In the genomic region with DNA sequence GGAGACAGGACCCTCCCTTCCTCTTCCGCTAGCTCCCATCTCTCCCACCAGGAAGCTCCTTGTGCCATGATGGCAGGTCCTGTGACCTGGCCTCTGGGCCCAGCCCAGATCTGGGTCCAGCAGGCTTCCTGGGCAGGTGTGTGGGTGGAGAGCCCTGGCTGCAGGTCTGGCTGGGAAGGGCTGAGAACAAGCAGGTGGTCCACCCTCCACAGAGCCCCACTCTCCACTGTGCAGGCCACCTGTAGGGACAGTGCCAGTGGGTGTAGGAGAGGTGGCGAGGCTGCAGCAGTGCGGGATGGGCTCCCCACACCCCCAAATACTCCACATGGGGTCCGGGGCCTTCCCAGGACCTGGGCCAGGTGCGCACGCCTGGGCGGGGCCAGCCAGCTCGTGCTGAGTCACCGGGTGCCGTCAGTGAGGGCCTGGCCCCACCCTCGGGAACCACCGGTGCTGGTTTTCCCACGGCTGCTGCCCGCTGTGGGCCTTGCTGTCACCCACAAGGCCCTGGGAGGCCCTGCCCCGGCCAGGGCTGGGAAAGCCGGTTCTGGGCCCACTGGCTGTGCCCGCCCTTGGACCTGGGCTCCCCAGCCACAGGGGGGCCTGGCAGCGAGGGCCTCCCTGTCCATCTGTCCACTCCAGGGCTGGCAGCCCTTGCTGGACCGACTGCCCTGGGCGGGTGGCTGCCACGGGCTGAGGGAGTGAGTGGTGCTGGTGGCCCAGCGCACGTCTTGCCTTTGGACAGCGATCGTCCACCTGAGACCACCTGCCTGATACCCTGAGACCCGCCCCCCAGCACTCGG, we compare ENCODE assay signal across 10 cellular contexts. TPM values are rescaled to one million over a fixed set of nuclear protein-coding genes. Genes with fewer than 3 reads are reported as not detected.
A peak's percentile ranks its signal among the peaks of the same experiment; 100 is the strongest.
DNase-seq lines count a peak whose midpoint lies in the region; ATAC-seq, FAIRE-seq and TF ChIP-seq lines count a peak whose summit lies in the region.
"Had no signal": no experiment of that assay in that cellular context is flagged by ENCODE, and none has a peak within 500 bp of the region (broad histone marks: within the 10 kb centered on the region; RNA-seq: fewer than 3 reads in every experiment).

No MANE protein-coding gene starts in this region.

- peak; percentile 28 for DNase-seq in D721Med (ENCODE audit: insufficient read length, low spot score)
- peak; percentile 95 for DNase-seq in mammary epithelial cell
- DNase-seq in neural progenitor cell (ENCODE audit: low spot score), result peak; percentile 1
- DNase-seq in NCI-H187 (lab: John Stamatoyannopoulos, UW), result no peak
- DNase-seq in DMS114 treated with DMSO at 0.1 percent for 48 hours (lab: John Stamatoyannopoulos, UW; ENCODE audit: unreplicated experiment), result no peak
- DNase-seq: naive B cell had no signal

- dilution Hi-C loops in mammary epithelial cell (cut with HindIII; ENCODE audit: low sequenced_read_pairs), result loop anchor here (5.0 kb wide), 1 partner anchor 56 kb away; no protein-coding TSS in a partner anchor

- H3K27me3 ChIP-seq in mammary epithelial cell (ENCODE audit: insufficient read depth, low read length) (no peaks in the 10 kb centered on the region), neural progenitor cell (no peaks in the 10 kb centered on the region)

- CTCF ChIA-PET in mammary epithelial cell (lab: Charles Lee; ENCODE audit: low non-redundant PET), result no interaction called here

- H3K79me2 ChIP-seq in mammary epithelial cell (ENCODE audit: insufficient read depth, low read length) (no peaks in the 10 kb centered on the region), neural progenitor cell (ENCODE audit: low read depth) (no peaks in the 10 kb centered on the region)

- TF ChIP-seq CTCF in D721Med (IDR thresholded peaks at IDR 0.05; ENCODE audit: insufficient read depth, missing control alignments) (no peak), mammary epithelial cell (conservative IDR thresholded peaks at IDR 0.05 in 1 of 2, IDR thresholded peaks at IDR 0.05 in 1 of 2; ENCODE audit: extremely low read depth in 1 of 2, insufficient read depth in 1 of 2, low read depth in 1 of 2, low read length in 2 of 2) (no peak), neural progenitor cell (IDR thresholded peaks at IDR 0.05) (no peak)

- peak; percentile 94 for TF ChIP-seq EP300 in Ishikawa (IDR thresholded peaks at IDR 0.05; ENCODE audit: borderline replicate concordance)

- H3F3A ChIP-seq in neural progenitor cell (ENCODE audit: low read depth), result peaks cover 8% of the 10 kb centered on the region

- intact Hi-C loops in mammary epithelial cell (cut with micrococcal nuclease), result loop anchor here (1.0 kb wide), 1 partner anchor 8 kb away; no protein-coding TSS in a partner anchor

- no peaks in the 10 kb centered on the region for H3K36me3 ChIP-seq in mammary epithelial cell (ENCODE audit: insufficient read depth, low read length)
- H3K36me3 ChIP-seq in neural progenitor cell, result no peaks in the 10 kb centered on the region

- H3K4me3 Mint-ChIP-seq in neural progenitor cell, result no peak overlapping the region
- H3K4me3 Mint-ChIP-seq: naive B cell had no signal

- WGBS in mammary epithelial cell (ENCODE audit: low coverage, missing lambda C conversion rate), result 51% methylated on average over 13 of the region's 27 CpGs

- no peaks in the 10 kb centered on the region for H3K36me3 Mint-ChIP-seq in neural progenitor cell
- H3K36me3 Mint-ChIP-seq: naive B cell had no signal

- H4K20me1 ChIP-seq in mammary epithelial cell (ENCODE audit: insufficient read depth, low read length), result no peaks in the 10 kb centered on the region
- no peaks in the 10 kb centered on the region for H4K20me1 ChIP-seq in neural progenitor cell (ENCODE audit: low read depth)

- H3K4me1 Mint-ChIP-seq in neural progenitor cell, result peaks cover 32% of the 10 kb centered on the region

- in situ Hi-C loops in mammary epithelial cell (cut with MboI; ENCODE audit: low sequenced_read_pairs in 2 of 2), result no loop called here

- TF ChIP-seq RAD21 in Ishikawa (IDR thresholded peaks at IDR 0.05; ENCODE audit: low read depth), result no peak

- H3K4me3 ChIP-seq in mammary epithelial cell (replicated peaks in 1 of 3; ENCODE audit: insufficient read depth in 1 of 3, low read depth in 2 of 3, low read length in 3 of 3) (no peak overlapping the region), neural progenitor cell (no peak overlapping the region)

- H2AFZ ChIP-seq in mammary epithelial cell (ENCODE audit: low read depth, low read length) (peak overlapping the region; percentile 68), neural progenitor cell (replicated peaks) (no peak overlapping the region)

- ATAC-seq in HG03457 (IDR thresholded peaks at IDR 0.05; ENCODE audit: unreplicated experiment), result no peak
- no peak for ATAC-seq in GM19452 (IDR thresholded peaks at IDR 0.05; ENCODE audit: unreplicated experiment)

- no peaks in the 10 kb centered on the region for H3K9me3 Mint-ChIP-seq in neural progenitor cell
- H3K9me3 Mint-ChIP-seq: naive B cell had no signal

- peak overlapping the region; percentile 25 for H3K4me2 ChIP-seq in mammary epithelial cell (ENCODE audit: insufficient read depth, low read depth, low read length)
- H3K4me2 ChIP-seq in neural progenitor cell, result no peak overlapping the region

- no peak overlapping the region for H3K27ac Mint-ChIP-seq in neural progenitor cell

- peak overlapping the region; percentile 45 for H3K27ac ChIP-seq in mammary epithelial cell (ENCODE audit: insufficient read depth, low read depth, low read length)
- H3K27ac ChIP-seq in neural progenitor cell, result no peak overlapping the region

- BruUV-seq in mammary epithelial cell (replicated peaks; lab: Mats Ljungman, UMichigan), result no TSS peak

- H3K4me1 ChIP-seq in mammary epithelial cell (ENCODE audit: insufficient read depth, low read length), result peaks cover 23% of the 10 kb centered on the region
- H3K4me1 ChIP-seq in neural progenitor cell, result peaks cover 42% of the 10 kb centered on the region

- H3K27me3 Mint-ChIP-seq in neural progenitor cell (ENCODE audit: insufficient read depth, low read depth), result peaks cover 2% of the 10 kb centered on the region

- H3K9ac ChIP-seq in mammary epithelial cell (ENCODE audit: insufficient read depth, low read length) (peak overlapping the region; percentile 46), neural progenitor cell (no peak overlapping the region)

- H3K9me3 ChIP-seq in mammary epithelial cell (replicated peaks; ENCODE audit: insufficient read depth, low read length) (no peaks in the 10 kb centered on the region), neural progenitor cell (ENCODE audit: low read depth) (no peaks in the 10 kb centered on the region)

- no peak for FAIRE-seq in D721Med (lab: Jason Lieb, UNC)
- FAIRE-seq: colon had no signal

TF ChIP-seq in Ishikawa, 13 proteins besides CTCF, POLR2A, EP300 and RAD21 (continues in another document):
- TF ChIP-seq, protein P1, sequence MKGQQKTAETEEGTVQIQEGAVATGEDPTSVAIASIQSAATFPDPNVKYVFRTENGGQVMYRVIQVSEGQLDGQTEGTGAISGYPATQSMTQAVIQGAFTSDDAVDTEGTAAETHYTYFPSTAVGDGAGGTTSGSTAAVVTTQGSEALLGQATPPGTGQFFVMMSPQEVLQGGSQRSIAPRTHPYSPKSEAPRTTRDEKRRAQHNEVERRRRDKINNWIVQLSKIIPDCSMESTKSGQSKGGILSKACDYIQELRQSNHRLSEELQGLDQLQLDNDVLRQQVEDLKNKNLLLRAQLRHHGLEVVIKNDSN (IDR thresholded peaks at IDR 0.05), result no peak
- TF ChIP-seq TEAD4 (IDR thresholded peaks at IDR 0.05) (peak; percentile 54), CEBPB (IDR thresholded peaks at IDR 0.05) (peak; percentile 19; the same call in 1 of the 2 replicates), ZBTB7A (IDR thresholded peaks at IDR 0.05; ENCODE audit: low read depth) (no peak; the same call in 1 of the 2 replicates), YY1 (IDR thresholded peaks at IDR 0.05; ENCODE audit: low read depth) (no peak; the same call in 1 of the 2 replicates), TCF12 (IDR thresholded peaks at IDR 0.05; ENCODE audit: low read depth) (peak; percentile 97), CREB1 (IDR thresholded peaks at IDR 0.05; ENCODE audit: low read depth) (no peak)
- TF ChIP-seq, protein P2, sequence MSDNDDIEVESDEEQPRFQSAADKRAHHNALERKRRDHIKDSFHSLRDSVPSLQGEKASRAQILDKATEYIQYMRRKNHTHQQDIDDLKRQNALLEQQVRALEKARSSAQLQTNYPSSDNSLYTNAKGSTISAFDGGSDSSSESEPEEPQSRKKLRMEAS (IDR thresholded peaks at IDR 0.05), result no peak; the same call in 1 of the 2 replicates

RNA-seq across cellular contexts. Expression of a gene that starts 9.3 kb away (rescaled TPM):
- total RNA-seq in mammary epithelial cell (1 to 10 TPM in 1 of 2 donors, under 1 TPM in 1; 0.50 to 1.2 TPM), neural progenitor cell (ENCODE audit: low replicate concordance) (20.7 and 25.2 TPM in 2 replicates)
- 0.37 TPM for polyA plus RNA-seq in mammary epithelial cell
- not detected for polyA minus RNA-seq in mammary epithelial cell

RNA-seq across cellular contexts. Expression of a gene that starts 33.8 kb away (rescaled TPM):
- total RNA-seq in mammary epithelial cell (1 to 10 TPM in 1 of 2 donors, under 1 TPM in 1; 0.73 to 1.5 TPM), neural progenitor cell (ENCODE audit: low replicate concordance) (0.39 and 2.8 TPM in 2 replicates)
- polyA plus RNA-seq in mammary epithelial cell, result 0.11 TPM
- polyA minus RNA-seq in mammary epithelial cell, result not detected

RNA-seq across cellular contexts. Expression of a gene that starts 56.2 kb away (rescaled TPM):
- 10 to 100 TPM; 39.5 to 54.9 TPM for total RNA-seq in mammary epithelial cell
- 44.4 TPM for polyA plus RNA-seq in mammary epithelial cell
- polyA minus RNA-seq in mammary epithelial cell, result 37.9 TPM
- total RNA-seq in neural progenitor cell (ENCODE audit: low replicate concordance), result 35.2 and 76.1 TPM in 2 replicates

Comparison
In these comparisons a context has a peak if more than half of its experiments do, and no peak if none do; other contexts are left out.
1. DNase-seq: peak in D721Med (single experiment), mammary epithelial cell (single experiment) and neural progenitor cell (single experiment); none in NCI-H187 (0 of 2) and DMS114 treated with DMSO at 0.1 percent for 48 hours (single experiment).